Comparison of ENCODE assay signal across 17 cellular contexts in the genomic region with DNA sequence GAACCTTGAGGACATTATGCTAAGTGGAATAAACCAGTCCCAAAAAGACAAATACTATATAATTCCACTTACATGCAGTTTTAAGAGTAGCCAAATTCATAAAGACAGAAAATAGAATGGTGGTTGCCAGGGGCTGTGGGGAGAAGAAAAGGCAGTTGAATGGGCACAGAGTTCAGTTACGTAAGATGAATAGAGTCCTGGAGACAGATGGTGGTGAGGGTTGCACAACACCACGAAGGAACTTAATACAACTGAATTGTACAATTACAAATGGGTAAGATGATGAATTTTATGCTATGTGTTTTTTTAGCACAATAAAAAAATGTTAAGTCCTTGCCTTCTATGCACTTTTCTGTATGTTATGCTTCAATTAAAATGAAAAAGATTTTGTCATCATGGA.
DNase-seq lines count a peak whose midpoint lies in the region; ATAC-seq, FAIRE-seq and TF ChIP-seq lines count a peak whose summit lies in the region.
"Had no signal": no experiment of that assay in that cellular context is flagged by ENCODE, and none has a peak within 500 bp of the region (broad histone marks: within the 10 kb centered on the region; RNA-seq: fewer than 3 reads in every experiment).

No MANE protein-coding gene starts in this region.

- H3K9me3 ChIP-seq in psoas muscle: no peaks in the 10 kb centered on the region

- peak; percentile 43 for DNase-seq in NCI-H2171 treated with DMSO at 0.1 percent for 48 hours (lab: John Stamatoyannopoulos, UW)
- DNase-seq in NCI-H2171 (lab: John Stamatoyannopoulos, UW): no peak
- peak; percentile 80 to 94 for DNase-seq in NOMO-1 (lab: John Stamatoyannopoulos, UW; ENCODE audit: unreplicated experiment in 2 of 2)
- DNase-seq in coronary artery (ENCODE audit: low spot score): peak; percentile 36
- DNase-seq in psoas muscle: no peak
- no peak for DNase-seq in activated naive CD4-positive, alpha-beta T cell treated with anti-CD3 and anti-CD28 coated beads, Interleukin-2, amount 50 U/mL, for 16 hours
- DNase-seq in RCC 7860 (ENCODE audit: low spot score): no peak
- DNase-seq: 8988T; activated CD4-positive, alpha-beta T cell treated with anti-CD3 and anti-CD28 coated beads for 4 hours; activated T-cell treated with anti-CD3 and anti-CD28 coated beads, Interleukin-2, amount 50 U/mL, for 1 hour; COR-L47; foreskin keratinocyte; NCI-H1436 treated with DMSO at 0.1 percent for 48 hours; NCI-H510A; occipital lobe; stimulated activated naive CD4-positive, alpha-beta T cell had no signal

- peaks cover 78% of the 10 kb centered on the region for H3K4me1 ChIP-seq in psoas muscle

- FAIRE-seq in RCC 7860 (lab: Jason Lieb, UNC): no peak

- H3K36me3 ChIP-seq in psoas muscle (ENCODE audit: insufficient read depth in 1 of 2, low read depth in 1 of 2): peaks cover 0 to 4% of the 10 kb centered on the region in 2 donors

- no peak overlapping the region for H3K4me3 ChIP-seq in coronary artery
- no peak overlapping the region for H3K4me3 ChIP-seq in psoas muscle

- ATAC-seq in psoas muscle (peak; percentile 67 to 78 (median 69)), GM21576 (IDR thresholded peaks at IDR 0.05; ENCODE audit: unreplicated experiment) (no peak)
- ATAC-seq: foreskin keratinocyte had no signal

- no peak for TF ChIP-seq CTCF in coronary artery (IDR thresholded peaks at IDR 0.05)
- no peak for TF ChIP-seq CTCF in psoas muscle (IDR thresholded peaks at IDR 0.05)

- no peak overlapping the region for H3K27ac ChIP-seq in coronary artery
- H3K27ac ChIP-seq in psoas muscle: peak overlapping the region; percentile 51
- H3K27ac ChIP-seq: foreskin keratinocyte had no signal

- intact Hi-C loops in psoas muscle (cut with DNase I): no loop called here

- 27 to 53% (median 27%) methylated on average over 2 of the region's 2 CpGs for WGBS in psoas muscle, 3 donors

- H3K27me3 ChIP-seq in psoas muscle (ENCODE audit: insufficient read depth in 3 of 3, low read length in 2 of 3): no peaks in the 10 kb centered on the region
- H3K27me3 ChIP-seq: foreskin keratinocyte had no signal

Comparison
In these comparisons a context has a peak if more than half of its experiments do, and no peak if none do; other contexts are left out.
1. DNase-seq: peak in NCI-H2171 treated with DMSO at 0.1 percent for 48 hours (single experiment), NOMO-1 (2 of 2) and coronary artery (single experiment); none in NCI-H2171 (single experiment), psoas muscle (0 of 2), activated naive CD4-positive, alpha-beta T cell treated with anti-CD3 and anti-CD28 coated beads, Interleukin-2, amount 50 U/mL, for 16 hours (single experiment) and RCC 7860 (single experiment).